30 cellular contexts compared by ENCODE assay signal in the genomic region with DNA sequence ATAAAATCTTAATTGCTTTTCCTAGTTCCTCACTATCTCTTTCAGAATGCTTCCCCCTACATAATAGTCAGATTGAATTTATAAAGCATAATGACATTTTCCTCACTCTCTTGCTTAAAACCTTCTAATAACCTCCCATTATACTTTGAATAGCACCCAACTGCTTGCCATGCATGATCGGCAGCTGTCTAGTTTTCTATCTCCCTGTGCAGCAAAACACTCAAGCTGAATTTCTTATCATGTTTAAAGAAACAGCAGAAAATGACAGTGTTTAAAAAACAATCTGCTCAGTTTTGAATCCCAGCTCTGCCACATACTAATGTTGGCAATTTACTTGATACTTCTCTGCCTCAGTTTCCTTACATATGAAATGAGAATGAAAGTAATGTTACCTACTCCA.
"Had no signal": no experiment of that assay in that cellular context is flagged by ENCODE, and none has a peak within 500 bp of the region (broad histone marks: within the 10 kb centered on the region; RNA-seq: fewer than 3 reads in every experiment).

No MANE protein-coding gene starts in this region.

- DNase-seq: activated effector memory CD4-positive, alpha-beta T cell treated with anti-CD3 and anti-CD28 coated beads, Interleukin-2, amount 50 U/mL, for 16 hours; activated effector memory CD4-positive, alpha-beta T cell treated with Interleukin-2 at 50 U/mL for 16 hours; activated gamma-delta T cell; activated gamma-delta T cell treated with Interleukin-2 at 50 U/mL for 16 hours; activated naive CD4-positive, alpha-beta T cell; activated naive CD4-positive, alpha-beta T cell treated with anti-CD3 and anti-CD28 coated beads for 36 hours; activated naive CD4-positive, alpha-beta T cell treated with anti-CD3 and anti-CD28 coated beads, Interleukin-2, amount 10 ng/mL, durations not matched to agents 7 days and 5 days; activated naive CD4-positive, alpha-beta T cell treated with anti-CD3 and anti-CD28 coated beads, Interleukin-2, amount 50 U/mL, for 16 hours; activated naive CD4-positive, alpha-beta T cell treated with Interleukin-2 at 50 U/mL for 16 hours; activated naive CD8-positive, alpha-beta T cell treated with anti-CD3 and anti-CD28 coated beads for 36 hours; activated naive CD8-positive, alpha-beta T cell treated with anti-CD3 and anti-CD28 coated beads, Interleukin-2, amount 10 ng/mL, durations not matched to agents 7 days and 5 days; activated naive CD8-positive, alpha-beta T cell treated with anti-CD3 and anti-CD28 coated beads, Interleukin-2, amount 50 U/mL, for 24 hours; activated T-cell treated with anti-CD3 and anti-CD28 coated beads, Interleukin-2, amount 50 U/mL, for 1 hour; activated T-cell treated with anti-CD3 and anti-CD28 coated beads, Interleukin-2, amount 50 U/mL, for 24 hours; activated T-cell treated with anti-CD3 and anti-CD28 coated beads, Interleukin-2, amount 50 U/mL, for 4 hours; activated T-cell treated with anti-CD3 and anti-CD28 coated beads, Interleukin-2, amount 50 U/mL, for 48 hours; activated T-cell treated with anti-CD3 and anti-CD28 coated beads, Interleukin-2, amount 50 U/mL, for 72 hours; adrenal gland; amniotic stem cell; amygdala; anterior cingulate cortex; aorta; body of pancreas; brain microvascular endothelial cell; caudate nucleus; central memory CD4-positive, alpha-beta T cell; cerebellar nuclear complex had no signal

- H3K9me3 ChIP-seq: adrenal gland, ascending aorta, body of pancreas, breast epithelium had no signal

- H3K27me3 ChIP-seq: adrenal gland, ascending aorta, body of pancreas, brain microvascular endothelial cell, breast epithelium, cardiac muscle cell had no signal

- H3K4me3 ChIP-seq: ascending aorta, body of pancreas, breast epithelium, cardiac muscle cell had no signal

- H3K27ac ChIP-seq: adrenal gland, ascending aorta, body of pancreas, brain microvascular endothelial cell, breast epithelium, cardiac muscle cell had no signal

- H3K36me3 ChIP-seq: adrenal gland, ascending aorta, brain microvascular endothelial cell, breast epithelium, cardiac muscle cell had no signal
